Comparison of ENCODE assay signal across 24 cellular contexts in the genomic region with DNA sequence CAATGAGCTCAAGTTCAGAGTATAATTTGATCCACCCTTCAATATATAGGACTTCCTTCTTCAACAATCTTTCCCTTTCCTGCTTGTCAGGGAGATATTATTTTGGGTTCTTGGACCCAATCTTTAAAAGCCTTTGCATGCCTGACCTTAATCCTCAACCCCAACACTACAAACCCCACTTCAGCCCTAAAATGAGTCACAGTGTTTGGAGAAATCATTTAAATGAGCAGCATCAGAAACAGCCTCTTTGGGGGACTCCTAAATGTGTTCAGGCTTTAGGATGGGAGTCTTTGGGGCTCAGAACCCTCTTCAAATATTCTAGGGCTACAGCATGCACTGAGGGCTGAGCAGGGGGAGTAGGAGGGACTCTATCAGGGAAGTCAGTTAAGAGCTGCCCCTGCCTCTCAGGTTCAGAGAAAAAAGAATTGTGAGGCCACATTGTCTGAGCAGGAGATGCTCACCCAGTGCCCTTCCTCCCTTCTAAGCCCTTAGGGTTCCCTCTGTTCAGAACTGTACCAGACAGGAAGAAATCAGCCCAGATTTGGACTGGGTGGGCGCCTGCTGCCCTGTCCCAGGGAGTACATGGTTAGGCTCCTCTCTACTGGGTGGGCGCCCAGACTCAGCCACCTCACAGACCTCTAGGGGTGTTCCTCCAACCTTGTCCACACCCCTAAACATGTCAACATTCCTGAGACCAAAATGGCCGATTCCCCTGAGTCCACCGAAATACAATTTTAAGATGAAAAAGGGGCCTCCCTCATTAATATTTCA. TPM values are rescaled to one million over a fixed set of nuclear protein-coding genes. Genes with fewer than 3 reads are reported as not detected.
DNase-seq lines count a peak whose midpoint lies in the region; ATAC-seq and TF ChIP-seq lines count a peak whose summit lies in the region.
"Had no signal": no experiment of that assay in that cellular context is flagged by ENCODE, and none has a peak within 500 bp of the region (broad histone marks: within the 10 kb centered on the region; RNA-seq: fewer than 3 reads in every experiment).

No MANE protein-coding gene starts in this region.

- intact Hi-C loops in CD4-positive, alpha-beta T cell (cut with DNase I, micrococcal nuclease): no loop called here
- intact Hi-C loops in testis (cut with DNase I; ENCODE audit: low total_unique reads): no loop called here

- no peaks in the 10 kb centered on the region for H3K9me3 Mint-ChIP-seq in CD4-positive, alpha-beta T cell
- no peaks in the 10 kb centered on the region for H3K9me3 Mint-ChIP-seq in GM23338
- peaks cover 9% of the 10 kb centered on the region for H3K9me3 Mint-ChIP-seq in glutamatergic neuron (ENCODE audit: unreplicated experiment)
- H3K9me3 Mint-ChIP-seq: CD8-positive, alpha-beta T cell had no signal

- no peaks in the 10 kb centered on the region for H3K9me2 ChIP-seq in GM23338 (ENCODE audit: insufficient read depth)

- CTCF ChIA-PET in CD4-positive, alpha-beta T cell (lab: Charles Lee): interaction anchor here (0.8 to 4.4 kb wide), 2 partner anchors 19 kb away, joined by 3 to 17 read pairs; no protein-coding TSS in a partner anchor

- H3K79me2 ChIP-seq in GM23338 (replicated peaks; ENCODE audit: insufficient read depth): no peaks in the 10 kb centered on the region

- H3K4me2 ChIP-seq in GM23338: peak overlapping the region; percentile 88; the same call in 1 of the 2 replicates
- H3K4me2 ChIP-seq: A549, BLaER1, PC-9 had no signal

- H3K9me3 ChIP-seq in CD4-positive, alpha-beta T cell (ENCODE audit: control insufficient read depth, low read length): no peaks in the 10 kb centered on the region
- H3K9me3 ChIP-seq in testis: no peaks in the 10 kb centered on the region
- H3K9me3 ChIP-seq: A549, BLaER1, HAP-1 had no signal

- H3K27ac ChIP-seq in CD4-positive, alpha-beta T cell (ENCODE audit: low read depth, low read length): no peak overlapping the region
- H3K27ac ChIP-seq in GM23338 (ENCODE audit: low read depth): no peak overlapping the region
- H3K27ac ChIP-seq in angular gyrus (ENCODE audit: low read depth, low read length): peak overlapping the region; percentile 31
- no peak overlapping the region for H3K27ac ChIP-seq in testis
- H3K27ac ChIP-seq: A549, BLaER1, PC-9, RWPE1 had no signal

- peaks cover 22% of the 10 kb centered on the region for H3K4me1 Mint-ChIP-seq in CD4-positive, alpha-beta T cell (ENCODE audit: low read depth)
- H3K4me1 Mint-ChIP-seq in GM23338 (peaks cover 58% of the 10 kb centered on the region), glutamatergic neuron (ENCODE audit: low read depth, unreplicated experiment) (peaks cover 37% of the 10 kb centered on the region)

- no peak overlapping the region for H2AFZ ChIP-seq in GM23338
- H2AFZ ChIP-seq: PC-9 had no signal

- no peaks in the 10 kb centered on the region for H3K36me3 ChIP-seq in GM23338 (ENCODE audit: insufficient read depth)
- no peaks in the 10 kb centered on the region for H3K36me3 ChIP-seq in testis (ENCODE audit: low read depth, missing control alignments)
- H3K36me3 ChIP-seq: BLaER1, HAP-1 had no signal

- TF ChIP-seq CTCF in CD4-positive, alpha-beta T cell (IDR thresholded peaks at IDR 0.05): no peak
- TF ChIP-seq CTCF in GM23338 (conservative IDR thresholded peaks at IDR 0.05; ENCODE audit: low read depth in 2 of 2): no peak
- TF ChIP-seq CTCF in glutamatergic neuron (IDR thresholded peaks at IDR 0.05; ENCODE audit: partially characterized antibody, unreplicated experiment): no peak
- TF ChIP-seq CTCF in testis (IDR thresholded peaks at IDR 0.05): no peak

- H3K4me3 ChIP-seq in GM23338 (peak overlapping the region; percentile 66; the same call in 1 of the 2 replicates), testis (no peak overlapping the region)
- H3K4me3 ChIP-seq: A549, BLaER1, HAP-1, PC-9 had no signal

- H3K27ac Mint-ChIP-seq in CD4-positive, alpha-beta T cell: no peak overlapping the region
- H3K27ac Mint-ChIP-seq in GM23338 (no peak overlapping the region), glutamatergic neuron (ENCODE audit: unreplicated experiment) (no peak overlapping the region)
- H3K27ac Mint-ChIP-seq: CD8-positive, alpha-beta T cell had no signal

- 44 to 58% methylated on average over 4 of the region's 4 CpGs for WGBS in testis, 2 donors

- peak overlapping the region; percentile 40 for H3K4me3 Mint-ChIP-seq in CD4-positive, alpha-beta T cell
- H3K4me3 Mint-ChIP-seq in GM23338 (peak overlapping the region; percentile 64; the same call in 1 of the 3 replicates), glutamatergic neuron (ENCODE audit: unreplicated experiment) (peak overlapping the region; percentile 30)
- H3K4me3 Mint-ChIP-seq: CD8-positive, alpha-beta T cell had no signal

- TF ChIP-seq POLR2A in testis (IDR thresholded peaks at IDR 0.05): no peak

- POLR2A ChIA-PET in CD4-positive, alpha-beta T cell (lab: Charles Lee): no interaction called here

- H3K36me3 Mint-ChIP-seq in CD4-positive, alpha-beta T cell (ENCODE audit: low read depth): no peaks in the 10 kb centered on the region
- H3K36me3 Mint-ChIP-seq in GM23338 (ENCODE audit: low read depth) (no peaks in the 10 kb centered on the region), glutamatergic neuron (ENCODE audit: unreplicated experiment) (no peaks in the 10 kb centered on the region)
- H3K36me3 Mint-ChIP-seq: CD8-positive, alpha-beta T cell had no signal

- DNase-seq in CD4-positive, alpha-beta T cell: no peak
- no peak for DNase-seq in GM23338 (ENCODE audit: low spot score)
- DNase-seq in glutamatergic neuron: no peak
- no peak for DNase-seq in iPS-NIHi7 (ENCODE audit: extremely low spot score)
- DNase-seq in testis: no peak
- DNase-seq in NCI-H1417 treated with DMSO at 0.1 percent for 48 hours (lab: John Stamatoyannopoulos, UW): no peak
- DNase-seq in NOMO-1 treated with dmso at 0.1 percent for 144 hours (lab: John Stamatoyannopoulos, UW; ENCODE audit: unreplicated experiment): no peak
- DNase-seq: CD8-positive, alpha-beta T cell; IMR-90; NCI-H1105; NCI-H1694; NCI-H2081 treated with DMSO at 0.1 percent for 48 hours; NCI-H510A treated with DMSO at 0.1 percent for 48 hours; NCI-H82; PC-9; SIG-M5 had no signal

- H4K20me1 ChIP-seq in GM23338 (replicated peaks; ENCODE audit: insufficient read depth): peaks cover 19% of the 10 kb centered on the region

- H3K27me3 ChIP-seq in CD4-positive, alpha-beta T cell (ENCODE audit: control insufficient read depth, insufficient read depth, low read length): peaks cover 100% of the 10 kb centered on the region
- H3K27me3 ChIP-seq in GM23338 (ENCODE audit: insufficient read depth) (peaks cover 100% of the 10 kb centered on the region), testis (no peaks in the 10 kb centered on the region)

- ATAC-seq in CD4-positive, alpha-beta T cell (ENCODE audit: poor library complexity): no peak
- no peak for ATAC-seq in GM23338
- ATAC-seq: A549; CD8-positive, alpha-beta T cell; SK-N-SH treated with all-trans-retinoic acid at 6 μM for 48 hours had no signal

- H3K4me1 ChIP-seq in GM23338 (ENCODE audit: insufficient read depth) (peaks cover 66% of the 10 kb centered on the region), testis (peaks cover 10% of the 10 kb centered on the region)
- H3K4me1 ChIP-seq: HAP-1 had no signal

- peaks cover 88% of the 10 kb centered on the region for H3K27me3 Mint-ChIP-seq in CD4-positive, alpha-beta T cell
- H3K27me3 Mint-ChIP-seq in GM23338 (ENCODE audit: insufficient read depth, low read depth, poor library complexity): peaks cover 97% of the 10 kb centered on the region
- H3K27me3 Mint-ChIP-seq in glutamatergic neuron (ENCODE audit: unreplicated experiment): peaks cover 37% of the 10 kb centered on the region

- peaks cover 51% of the 10 kb centered on the region for H3F3A ChIP-seq in GM23338 (replicated peaks; ENCODE audit: low read depth)

TF ChIP-seq in GM23338, 12 proteins besides CTCF, POLR2A, EP300 and RAD21 (continues in another document):
- TF ChIP-seq CREB1 (CRISPR knock-in tag; IDR thresholded peaks at IDR 0.05; ENCODE audit: low read depth): no peak
- no peak for TF ChIP-seq EZH2 (IDR thresholded peaks at IDR 0.05; ENCODE audit: low read depth, unreplicated experiment)
- no peak for TF ChIP-seq ZNF114 (CRISPR knock-in tag; IDR thresholded peaks at IDR 0.05)
- TF ChIP-seq JUNB (IDR thresholded peaks at IDR 0.05; ENCODE audit: unreplicated experiment): no peak
- TF ChIP-seq STAT1 (IDR thresholded peaks at IDR 0.05; ENCODE audit: unreplicated experiment): no peak
- no peak for TF ChIP-seq EZH2phosphoT487 (IDR thresholded peaks at IDR 0.05; ENCODE audit: unreplicated experiment)
- TF ChIP-seq POLR2AphosphoS5 (IDR thresholded peaks at IDR 0.05; ENCODE audit: low read depth): no peak

RNA-seq across cellular contexts. Expression of gene NEUROD2, which starts 5.0 kb away (rescaled TPM):
- total RNA-seq in CD4-positive, alpha-beta T cell: not detected
- not detected in 2 replicates for total RNA-seq in GM23338 (2014; rRNA removed; shearing (Covaris generic))
- polyA plus RNA-seq in GM23338 (2016; fragmentation: Nextera tagmentation; extraction: Ambion mirVana) (not detected in 2 replicates), testis (ENCODE audit: insufficient read depth, low read depth, low replicate concordance) (not detected)
- total RNA-seq in glutamatergic neuron (ENCODE audit: unreplicated experiment) (6.3 TPM), testis (under 1 TPM in 1 of 2 donors, not detected in 1; 0.19 TPM)
- total RNA-seq: CD8-positive, alpha-beta T cell; HT-29; IMR-90; LHCN-M2; PC-9 had no signal
- polyA plus RNA-seq: A549, IMR-90 had no signal

RNA-seq across cellular contexts. Expression of gene PPP1R1B, which starts 24.0 kb away (rescaled TPM):
- total RNA-seq in CD4-positive, alpha-beta T cell: under 1 TPM in 1 of 2 experiments, not detected in 1; 0.25 TPM
- 1.5 and 3.4 TPM in 2 replicates for total RNA-seq in GM23338 (2014; rRNA removed; shearing (Covaris generic))
- polyA plus RNA-seq in GM23338 (2016; fragmentation: Nextera tagmentation; extraction: Ambion mirVana): 3.7 and 5.4 TPM in 2 replicates
- total RNA-seq in glutamatergic neuron (ENCODE audit: unreplicated experiment): not detected
- 10 to 100 TPM; 22.4 to 24.3 TPM for total RNA-seq in testis
- 63.1 TPM for polyA plus RNA-seq in testis (ENCODE audit: insufficient read depth, low read depth, low replicate concordance)
- total RNA-seq: CD8-positive, alpha-beta T cell; IMR-90; LHCN-M2; PC-9 had no signal
- polyA plus RNA-seq: IMR-90 had no signal

RNA-seq across cellular contexts. Expression of gene STARD3, which starts 34.2 kb away (rescaled TPM):
- 10 to 100 TPM; 96.5 to 99.9 TPM for total RNA-seq in CD4-positive, alpha-beta T cell
- total RNA-seq in GM23338 (2014; rRNA removed; shearing (Covaris generic)): 39.7 and 53.3 TPM in 2 replicates
- 26.4 and 31.5 TPM in 2 replicates for polyA plus RNA-seq in GM23338 (2016; fragmentation: Nextera tagmentation; extraction: Ambion mirVana)
- 48.0 TPM for total RNA-seq in glutamatergic neuron (ENCODE audit: unreplicated experiment)
- 100 to 1,000 TPM; 265 to 352 TPM for total RNA-seq in testis
- polyA plus RNA-seq in testis (ENCODE audit: insufficient read depth, low read depth, low replicate concordance): 102 TPM
